ENCODE assay signal across 8 cellular contexts in the genomic region with DNA sequence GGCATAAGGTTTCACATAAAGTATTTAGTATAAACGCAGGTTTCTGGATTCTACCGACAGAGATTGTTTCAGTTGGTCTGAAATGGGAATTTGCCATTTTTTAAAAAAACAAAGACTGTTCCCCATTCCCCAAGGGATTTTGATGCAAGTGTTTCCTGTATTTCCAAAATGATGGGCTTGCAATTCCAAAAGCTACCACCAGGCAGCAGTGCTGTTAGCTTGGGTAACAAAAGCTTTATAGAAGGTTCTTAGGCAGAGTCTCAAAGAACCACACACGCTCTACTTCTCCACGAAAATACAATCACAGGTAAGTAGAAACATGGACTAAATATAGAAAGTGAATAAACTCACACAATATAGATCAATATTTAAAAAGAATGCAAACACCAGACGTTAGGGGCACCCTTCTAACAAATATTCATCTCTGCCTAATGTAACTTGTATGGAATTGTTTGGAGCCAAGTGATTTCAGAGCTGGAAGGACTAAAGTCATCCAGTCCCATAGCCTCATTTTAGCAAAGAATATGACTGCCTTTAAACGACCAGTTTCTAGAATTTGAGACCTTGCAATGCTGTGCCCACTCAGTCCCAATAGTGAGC.
A peak's percentile ranks its signal among the peaks of the same experiment; 100 is the strongest.
DNase-seq lines count a peak whose midpoint lies in the region; ATAC-seq and TF ChIP-seq lines count a peak whose summit lies in the region.

No MANE protein-coding gene starts in this region.

- no peaks in the 10 kb centered on the region for H3K79me2 ChIP-seq in GM23338 (replicated peaks; ENCODE audit: insufficient read depth)

- no peaks in the 10 kb centered on the region for H3K9me3 Mint-ChIP-seq in Caco-2 (ENCODE audit: unreplicated experiment)
- H3K9me3 Mint-ChIP-seq in GM23338, result no peaks in the 10 kb centered on the region
- H3K9me3 Mint-ChIP-seq in mesothelial cell of epicardium, result no peaks in the 10 kb centered on the region

- H3K27ac Mint-ChIP-seq in Caco-2 (ENCODE audit: unreplicated experiment), result no peak overlapping the region
- H3K27ac Mint-ChIP-seq in GM23338, result no peak overlapping the region
- H3K27ac Mint-ChIP-seq in mesothelial cell of epicardium, result no peak overlapping the region

- H3K4me1 ChIP-seq in Caco-2, result no peaks in the 10 kb centered on the region
- H3K4me1 ChIP-seq in GM23338 (ENCODE audit: insufficient read depth), result peaks cover 23% of the 10 kb centered on the region
- H3K4me1 ChIP-seq in NT2/D1 (ENCODE audit: insufficient read depth, insufficient read length), result peaks cover 5% of the 10 kb centered on the region

- H3K9me2 ChIP-seq in GM23338 (ENCODE audit: insufficient read depth), result 0 out of 2 replicates have a peak, but pooled peaks cover 2% of the 10 kb centered on the region

- intact Hi-C loops in Caco-2 (cut with micrococcal nuclease; ENCODE audit: unreplicated experiment), result loop anchor here (5.0 kb wide), 1 partner anchor 152 kb away; the partner anchor contains the start of gene SPOCK1

- no TSS peak for BruUV-seq in Caco-2 (replicated peaks; lab: Mats Ljungman, UMichigan)

- POLR2A ChIA-PET in Caco-2 (lab: Charles Lee), result no interaction called here

- H3K27me3 Mint-ChIP-seq in Caco-2 (ENCODE audit: insufficient read depth, unreplicated experiment) (peaks cover 10% of the 10 kb centered on the region), GM23338 (ENCODE audit: insufficient read depth, low read depth, poor library complexity) (peaks cover 9% of the 10 kb centered on the region), mesothelial cell of epicardium (ENCODE audit: low read depth) (peaks cover 30% of the 10 kb centered on the region)

- TF ChIP-seq CTCF in Caco-2 (IDR thresholded peaks at IDR 0.05; ENCODE audit: insufficient read depth in 1 of 2, low read depth in 1 of 2, low read length in 1 of 2, severe bottlenecking in 1 of 2, unreplicated experiment in 1 of 2) (peak; percentile 62 to 74), GM23338 (conservative IDR thresholded peaks at IDR 0.05; ENCODE audit: low read depth in 2 of 2) (peak; percentile 83 to 94), mesothelial cell of epicardium (IDR thresholded peaks at IDR 0.05; ENCODE audit: unreplicated experiment) (peak; percentile 90)

- ATAC-seq in GM23338 (peak; percentile 56), GM21619 (IDR thresholded peaks at IDR 0.05; ENCODE audit: unreplicated experiment) (no peak), GM19023 (IDR thresholded peaks at IDR 0.05; ENCODE audit: unreplicated experiment) (no peak)

- no peak overlapping the region for H2AFZ ChIP-seq in GM23338

- DNase-seq in Caco-2 (peak in 1 of 2 experiments; percentile 34), GM23338 (ENCODE audit: low spot score) (peak; percentile 85), NT2/D1 (ENCODE audit: low read depth, low spot score) (peak; percentile 54), mesothelial cell of epicardium (ENCODE audit: low spot score in 2 of 2, unreplicated experiment in 2 of 2) (no peak), GM19238 (ENCODE audit: insufficient read length, low spot score) (no peak)

- no peaks in the 10 kb centered on the region for H3K36me3 ChIP-seq in Caco-2 (ENCODE audit: control insufficient read depth, insufficient read depth, low read length)
- H3K36me3 ChIP-seq in GM23338 (ENCODE audit: insufficient read depth), result no peaks in the 10 kb centered on the region
- H3K36me3 ChIP-seq in NT2/D1 (ENCODE audit: insufficient read depth, insufficient read length, low read length), result no peaks in the 10 kb centered on the region

- H3K27ac ChIP-seq in GM23338 (ENCODE audit: low read depth) (no peak overlapping the region), cingulate gyrus (ENCODE audit: low read depth, low read length) (peak overlapping the region; percentile 20)

- H4K20me1 ChIP-seq in GM23338 (replicated peaks; ENCODE audit: insufficient read depth), result no peaks in the 10 kb centered on the region

- H3K27me3 ChIP-seq in Caco-2 (replicated peaks; ENCODE audit: control insufficient read depth, insufficient read depth, low read length) (peaks cover 1% of the 10 kb centered on the region), GM23338 (ENCODE audit: insufficient read depth) (no peaks in the 10 kb centered on the region), NT2/D1 (ENCODE audit: insufficient read depth, insufficient read length) (no peaks in the 10 kb centered on the region)

- no peaks in the 10 kb centered on the region for H3F3A ChIP-seq in GM23338 (replicated peaks; ENCODE audit: low read depth)

- H3K4me2 ChIP-seq in GM23338, result no peak overlapping the region

- H3K9me3 ChIP-seq in Caco-2, result no peaks in the 10 kb centered on the region
- H3K9me3 ChIP-seq in NT2/D1 (ENCODE audit: insufficient read depth, low read length), result no peaks in the 10 kb centered on the region

- CTCF ChIA-PET in Caco-2 (lab: Charles Lee), result interaction anchor here (0.6 to 1.4 kb wide), 4 partner anchors 9 to 316 kb away, joined by 3 to 7 read pairs (median 3); no protein-coding TSS in a partner anchor

- no peak overlapping the region for H3K9ac ChIP-seq in NT2/D1 (ENCODE audit: insufficient read length, low read depth)

- H3K4me1 Mint-ChIP-seq in Caco-2 (ENCODE audit: low read depth, unreplicated experiment) (no peaks in the 10 kb centered on the region), GM23338 (peaks cover 39% of the 10 kb centered on the region), mesothelial cell of epicardium (peaks cover 3% of the 10 kb centered on the region)

- H3K36me3 Mint-ChIP-seq in Caco-2 (ENCODE audit: insufficient read depth, unreplicated experiment), result no peaks in the 10 kb centered on the region
- no peaks in the 10 kb centered on the region for H3K36me3 Mint-ChIP-seq in GM23338 (ENCODE audit: low read depth)
- H3K36me3 Mint-ChIP-seq in mesothelial cell of epicardium, result no peaks in the 10 kb centered on the region

- H3K4me3 Mint-ChIP-seq in Caco-2 (ENCODE audit: unreplicated experiment) (no peak overlapping the region), GM23338 (no peak overlapping the region), mesothelial cell of epicardium (no peak overlapping the region)

- no peak overlapping the region for H3K4me3 ChIP-seq in Caco-2 (ENCODE audit: low read depth, low read length)
- no peak overlapping the region for H3K4me3 ChIP-seq in GM23338
- no peak overlapping the region for H3K4me3 ChIP-seq in NT2/D1 (ENCODE audit: insufficient read length, low read depth)

TF ChIP-seq in GM23338, 12 proteins besides CTCF, POLR2A, EP300 and RAD21 (continues in another document):
- TF ChIP-seq ZNF462 (CRISPR knock-in tag; IDR thresholded peaks at IDR 0.05) (no peak), POLR2AphosphoS5 (IDR thresholded peaks at IDR 0.05; ENCODE audit: low read depth) (no peak), EZH2phosphoT487 (IDR thresholded peaks at IDR 0.05; ENCODE audit: unreplicated experiment) (no peak), ZNF114 (CRISPR knock-in tag; IDR thresholded peaks at IDR 0.05) (no peak)

Comparison
In these comparisons a context has a peak if more than half of its experiments do, and no peak if none do; other contexts are left out.
1. DNase-seq: peak in GM23338 (single experiment) and NT2/D1 (single experiment); none in mesothelial cell of epicardium (0 of 2) and GM19238 (single experiment).
2. Peak in every context shown above with its lines, with median percentiles within 50 percentile points of each other: CTCF ChIP-seq.